8 cellular contexts compared by ENCODE assay signal in genomic region chr16:1363501-1364041, GRCh38. TPM values are rescaled to one million over a fixed set of nuclear protein-coding genes. Genes with fewer than 3 reads are reported as not detected.
DNase-seq lines count a peak whose midpoint lies in the region; ATAC-seq and TF ChIP-seq lines count a peak whose summit lies in the region.

No MANE protein-coding gene starts in this region.

- no peaks in the 10 kb centered on the region for H3K27me3 ChIP-seq in HL-60 (ENCODE audit: insufficient read depth, poor library complexity, severe bottlenecking)
- H3K27me3 ChIP-seq in ascending aorta = no peaks in the 10 kb centered on the region

- H3K4me3 ChIP-seq in HL-60 (replicated peaks; ENCODE audit: insufficient read depth, low read length) (no peak overlapping the region), ascending aorta (no peak overlapping the region)

- H3K27ac ChIP-seq in HL-60 (replicated peaks) = no peak overlapping the region
- H3K27ac ChIP-seq in ascending aorta = no peak overlapping the region

- intact Hi-C loops in ascending aorta (cut with DNase I) = no loop called here

- peak; percentile 88 for TF ChIP-seq CTCF in HL-60 (IDR thresholded peaks at IDR 0.05; ENCODE audit: insufficient read depth, low read length)
- peak; percentile 43 to 62 (median 50) for TF ChIP-seq CTCF in ascending aorta (IDR thresholded peaks at IDR 0.05)

- DNase-seq in Caki2 (ENCODE audit: low read depth) (peak; percentile 50), HL-60 (ENCODE audit: low read depth in 1 of 2, low spot score in 1 of 2) (peak in 1 of 2 experiments; percentile 61), T-helper 1 cell (peak; percentile 43 to 64 (median 54)), ascending aorta (ENCODE audit: low spot score in 2 of 2) (no peak), iPS-NIHi11 (ENCODE audit: low spot score) (peak; percentile 96)
- peak; percentile 40 for DNase-seq in stimulated activated CD4-positive, alpha-beta T cell treated with anti-CD3 and anti-CD28 coated beads, Interleukin-2, amount 100 ng/mL, for 4 hours (ENCODE audit: low read depth)

- in situ Hi-C loops in Caki2 (cut with HindIII; ENCODE audit: low pct_unique_long_range_greater_than_20kb, low sequenced_read_pairs) = no loop called here

- H3K4me1 ChIP-seq in ascending aorta = no peaks in the 10 kb centered on the region

- ATAC-seq in GM18502 (IDR thresholded peaks at IDR 0.05; ENCODE audit: poor library complexity, unreplicated experiment) (no peak), GM21447 (IDR thresholded peaks at IDR 0.05; ENCODE audit: unreplicated experiment) (no peak)

- H3K9me3 ChIP-seq in ascending aorta = no peaks in the 10 kb centered on the region

- H3K36me3 ChIP-seq in ascending aorta = peaks cover 52 to 63% of the 10 kb centered on the region in 2 donors

RNA-seq across cellular contexts. Expression of gene GNPTG, which starts 11.8 kb away (rescaled TPM):
- total RNA-seq in Caki2 (2014; rRNA removed; shearing (Covaris generic); ENCODE audit: low replicate concordance) = 81.0 and 93.5 TPM in 2 replicates
- total RNA-seq in ascending aorta = 86.6 TPM

RNA-seq across cellular contexts. Expression of gene TSR3, which starts 11.9 kb away (rescaled TPM):
- 208 and 278 TPM in 2 replicates for total RNA-seq in Caki2 (2014; rRNA removed; shearing (Covaris generic); ENCODE audit: low replicate concordance)
- 143 TPM for total RNA-seq in ascending aorta

RNA-seq across cellular contexts. Expression of gene BAIAP3, which starts 30.1 kb away (rescaled TPM):
- 4.5 TPM in 2 replicates for total RNA-seq in Caki2 (2014; rRNA removed; shearing (Covaris generic); ENCODE audit: low replicate concordance)
- total RNA-seq in ascending aorta = 0.64 TPM

RNA-seq across cellular contexts. Expression of gene UNKL, which starts 50.9 kb away (rescaled TPM):
- total RNA-seq in Caki2 (2014; rRNA removed; shearing (Covaris generic); ENCODE audit: low replicate concordance) = 40.5 and 46.1 TPM in 2 replicates
- 144 TPM for total RNA-seq in ascending aorta

RNA-seq across cellular contexts. Expression of gene UBE2I, which starts 54.1 kb away (rescaled TPM):
- total RNA-seq in Caki2 (2014; rRNA removed; shearing (Covaris generic); ENCODE audit: low replicate concordance) = 294 and 312 TPM in 2 replicates
- total RNA-seq in ascending aorta = 141 TPM

Comparison
In these comparisons a context has a peak if more than half of its experiments do, and no peak if none do; other contexts are left out.
1. DNase-seq: peak in Caki2 (single experiment), T-helper 1 cell (5 of 5), iPS-NIHi11 (single experiment) and stimulated activated CD4-positive, alpha-beta T cell treated with anti-CD3 and anti-CD28 coated beads, Interleukin-2, amount 100 ng/mL, for 4 hours (single experiment); none in ascending aorta (0 of 2).